Comparison of ENCODE assay signal across 8 cellular contexts in the genomic region with DNA sequence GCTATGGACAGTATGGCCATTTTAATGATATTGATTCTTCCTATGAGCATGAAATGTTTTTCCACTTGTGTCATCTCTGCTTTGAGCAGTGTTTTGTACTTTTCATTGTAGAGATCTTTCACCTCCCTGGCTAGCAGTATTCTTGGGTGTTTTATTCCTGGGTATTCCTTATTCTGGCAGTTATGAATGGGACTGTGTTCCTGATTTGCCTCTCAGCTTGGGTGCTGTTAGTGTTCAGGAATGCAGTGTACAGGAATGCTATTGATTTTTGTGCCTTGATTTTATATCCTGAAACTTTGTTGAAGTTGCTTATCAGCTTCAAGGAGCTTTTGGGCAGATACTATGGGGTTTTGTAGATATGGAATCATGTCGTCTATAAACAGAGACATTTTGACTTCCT. TPM values are rescaled to one million over a fixed set of nuclear protein-coding genes. Genes with fewer than 3 reads are reported as not detected.
"Had no signal": no experiment of that assay in that cellular context is flagged by ENCODE, and none has a peak within 500 bp of the region (broad histone marks: within the 10 kb centered on the region; RNA-seq: fewer than 3 reads in every experiment).

No MANE protein-coding gene starts in this region.

- H3K4me3 ChIP-seq: GM12878 had no signal

- ATAC-seq: GM12878 had no signal

- DNase-seq: GDM1, GF-D8 had no signal

- FAIRE-seq: G401.6, GM12878, GM12891, GM18507, GM19239 had no signal

RNA-seq across cellular contexts. Expression of gene CTXND1, which starts 49.5 kb away (rescaled TPM):
- total RNA-seq: G401, GM12878 had no signal
